9 cellular contexts compared by ENCODE assay signal in genomic region chrX:107729558-107730297, GRCh38. TPM values are rescaled to one million over a fixed set of nuclear protein-coding genes. Genes with fewer than 3 reads are reported as not detected.
A peak's percentile ranks its signal among the peaks of the same experiment; 100 is the strongest.
DNase-seq lines count a peak whose midpoint lies in the region; ATAC-seq, FAIRE-seq and TF ChIP-seq lines count a peak whose summit lies in the region.
"Had no signal": no experiment of that assay in that cellular context is flagged by ENCODE, and none has a peak within 500 bp of the region (broad histone marks: within the 10 kb centered on the region; RNA-seq: fewer than 3 reads in every experiment).

No MANE protein-coding gene starts in this region.

- DNase-seq in ELF-1 (ENCODE audit: low read depth, low spot score) (peak; percentile 94), NCI-H345 (lab: John Stamatoyannopoulos, UW) (peak; percentile 61), A673 (ENCODE audit: low spot score) (no peak), head of caudate nucleus (no peak), D721Med (ENCODE audit: insufficient read length, low spot score) (no peak)

- peak overlapping the region; percentile 22 for H3K27ac ChIP-seq in layer of hippocampus (ENCODE audit: low read depth, low read length)
- no peak overlapping the region for H3K27ac ChIP-seq in A673 (ENCODE audit: low read depth, low read length, poor library complexity, severe bottlenecking)

- CTCF ChIA-PET in A673 (lab: Charles Lee) = no interaction called here

- no TSS peak for BruUV-seq in A673 (replicated peaks; lab: Mats Ljungman, UMichigan)

- no peak for TF ChIP-seq CTCF in A673 (conservative IDR thresholded peaks at IDR 0.05; ENCODE audit: low read depth, low read length)
- no peak for TF ChIP-seq CTCF in D721Med (IDR thresholded peaks at IDR 0.05; ENCODE audit: insufficient read depth, missing control alignments)

- peak; percentile 44 for ATAC-seq in GM21526 (IDR thresholded peaks at IDR 0.05; ENCODE audit: low FRiP score, unreplicated experiment)
- ATAC-seq in HG03097 (IDR thresholded peaks at IDR 0.05; ENCODE audit: low FRiP score, unreplicated experiment) = no peak

- no peak for FAIRE-seq in D721Med (lab: Jason Lieb, UNC)

- intact Hi-C loops in A673 (cut with micrococcal nuclease; ENCODE audit: unreplicated experiment) (no loop called here), head of caudate nucleus (cut with DNase I) (loop anchor here (10.0 kb wide), 1 partner anchor 45 kb away; the partner anchor contains the start of genes NCBP2L and TSC22D3)

- H3K4me3 ChIP-seq in A673 (ENCODE audit: low read depth, low read length, poor library complexity, severe bottlenecking) = no peak overlapping the region

- H3K36me3 ChIP-seq in A673 (ENCODE audit: insufficient read depth, low read length, poor library complexity, severe bottlenecking) = no peaks in the 10 kb centered on the region

- H3K4me1 ChIP-seq in A673 (ENCODE audit: insufficient read depth, low read length, poor library complexity, severe bottlenecking) = peaks cover 3% of the 10 kb centered on the region

- H3K27me3 ChIP-seq in layer of hippocampus (ENCODE audit: control insufficient read depth, insufficient read depth, low read length) (no peaks in the 10 kb centered on the region), A673 (replicated peaks; ENCODE audit: insufficient read depth, low read depth, low read length, poor library complexity) (no peaks in the 10 kb centered on the region)

- no peaks in the 10 kb centered on the region for H3K9me3 ChIP-seq in A673 (ENCODE audit: low read depth, low read length, poor library complexity, severe bottlenecking)

- POLR2A ChIA-PET in A673 (lab: Charles Lee; ENCODE audit: low non-redundant PET) = no interaction called here

RNA-seq across cellular contexts. Expression of gene TSC22D3, which starts 45.9 kb away (rescaled TPM):
- total RNA-seq in A673 (2021) = 10.6 and 11.1 TPM in 2 replicates

RNA-seq across cellular contexts. Expression of gene NCBP2L, which starts 47.8 kb away (rescaled TPM):
- total RNA-seq in A673 (2021) = not detected in 2 replicates
- total RNA-seq: RPMI7951 had no signal

Comparison
In these comparisons a context has a peak if more than half of its experiments do, and no peak if none do; other contexts are left out.
1. DNase-seq: peak in ELF-1 (single experiment) and NCI-H345 (single experiment); none in A673 (single experiment), head of caudate nucleus (0 of 42) and D721Med (single experiment).